15 cellular contexts compared by ENCODE assay signal in genomic region chr2:95329891-95330822, GRCh38. TPM values are rescaled to one million over a fixed set of nuclear protein-coding genes. Genes with fewer than 3 reads are reported as not detected.
DNase-seq lines count a peak whose midpoint lies in the region; ATAC-seq and TF ChIP-seq lines count a peak whose summit lies in the region.
"Had no signal": no experiment of that assay in that cellular context is flagged by ENCODE, and none has a peak within 500 bp of the region (broad histone marks: within the 10 kb centered on the region; RNA-seq: fewer than 3 reads in every experiment).

No MANE protein-coding gene starts in this region.

- ATAC-seq in heart left ventricle: peak; percentile 40 to 76 (median 68)
- no peak for ATAC-seq in HG02763 (IDR thresholded peaks at IDR 0.05; ENCODE audit: unreplicated experiment)
- ATAC-seq in esophagus mucosa: no peak
- ATAC-seq: gastroesophageal sphincter had no signal

- TF ChIP-seq CTCF in heart left ventricle (IDR thresholded peaks at IDR 0.05) (no peak), right atrium auricular region (IDR thresholded peaks at IDR 0.05) (no peak)

- 72 to 89% (median 73%) methylated on average over 11 to 23 of the region's 23 CpGs for WGBS in heart left ventricle, 4 donors

- H3K4me1 ChIP-seq in heart left ventricle (no peaks in the 10 kb centered on the region), right atrium auricular region (no peaks in the 10 kb centered on the region)

- H3K27me3 ChIP-seq in heart left ventricle: no peaks in the 10 kb centered on the region
- H3K27me3 ChIP-seq in right atrium auricular region: no peaks in the 10 kb centered on the region
- H3K27me3 ChIP-seq: gastroesophageal sphincter, SJCRH30, suprapubic skin had no signal

- no peaks in the 10 kb centered on the region for H3K36me3 ChIP-seq in heart left ventricle
- H3K36me3 ChIP-seq in right atrium auricular region: no peaks in the 10 kb centered on the region
- H3K36me3 ChIP-seq: gastroesophageal sphincter, SJCRH30, suprapubic skin had no signal

- no peak for TF ChIP-seq POLR2A in heart left ventricle (IDR thresholded peaks at IDR 0.05)

- H3K27ac ChIP-seq in heart left ventricle: no peak overlapping the region
- no peak overlapping the region for H3K27ac ChIP-seq in right atrium auricular region
- H3K27ac ChIP-seq: gastroesophageal sphincter, SJCRH30, suprapubic skin had no signal

- intact Hi-C loops in heart left ventricle (cut with DNase I): no loop called here

- H3K4me3 ChIP-seq in heart left ventricle (no peak overlapping the region), right atrium auricular region (no peak overlapping the region)
- H3K4me3 ChIP-seq: gastroesophageal sphincter, SJCRH30, suprapubic skin had no signal

- peak in 2 of 5 donors; percentile 52 to 61 for DNase-seq in heart left ventricle
- no peak for DNase-seq in right atrium auricular region (ENCODE audit: low spot score)
- DNase-seq in astrocyte of the hippocampus (ENCODE audit: low read depth, low spot score): peak; percentile 34
- peak; percentile 49 for DNase-seq in kidney glomerular epithelial cell (lab: John Stamatoyannopoulos, UW)
- DNase-seq in COR-L47 (lab: John Stamatoyannopoulos, UW): no peak
- DNase-seq in stimulated activated CD4-positive, alpha-beta T cell treated with anti-CD3 and anti-CD28 coated beads, Interleukin-2, amount 100 ng/mL, for 48 hours: no peak
- DNase-seq: activated gamma-delta T cell treated with Interleukin-2 at 50 U/mL for 16 hours, NCI-H187 treated with DMSO at 0.1 percent for 48 hours, NCI-H748 treated with DMSO at 0.1 percent for 48 hours had no signal

- H3K9me3 ChIP-seq in heart left ventricle (no peaks in the 10 kb centered on the region), right atrium auricular region (no peaks in the 10 kb centered on the region)
- H3K9me3 ChIP-seq: gastroesophageal sphincter, SJCRH30, suprapubic skin had no signal

RNA-seq across cellular contexts. Expression of gene KCNIP3, which starts 33.0 kb away (rescaled TPM):
- total RNA-seq in heart left ventricle (1 to 10 TPM; 2.7 to 8.3 (median 4.0) TPM), right atrium auricular region (1 to 10 TPM; 4.0 to 5.9 TPM), esophagus mucosa (0.96 TPM)
- 1 to 10 TPM; 2.7 to 4.3 TPM for polyA plus RNA-seq in heart left ventricle
- total RNA-seq: activated CD8-positive, alpha-beta memory T cell treated with anti-CD3 and anti-CD28 coated beads for 36 hours; SJCRH30 had no signal

RNA-seq across cellular contexts. Expression of gene PROM2, which starts 55.9 kb away (rescaled TPM):
- total RNA-seq in heart left ventricle (1 to 10 TPM in 5 of 9 donors, under 1 TPM in 4; 0.36 to 1.9 (median 1.1) TPM), right atrium auricular region (under 1 TPM; 0.11 to 0.35 TPM), esophagus mucosa (100 TPM)
- 1 to 10 TPM in 1 of 2 donors, under 1 TPM in 1; 0.35 to 1.4 TPM for polyA plus RNA-seq in heart left ventricle

Comparison
In these comparisons a context has a peak if more than half of its experiments do, and no peak if none do; other contexts are left out.
1. ATAC-seq: peak in heart left ventricle (4 of 4); none in HG02763 (single experiment) and esophagus mucosa (single experiment).
2. DNase-seq: peak in astrocyte of the hippocampus (single experiment) and kidney glomerular epithelial cell (single experiment); none in right atrium auricular region (single experiment), COR-L47 (single experiment) and stimulated activated CD4-positive, alpha-beta T cell treated with anti-CD3 and anti-CD28 coated beads, Interleukin-2, amount 100 ng/mL, for 48 hours (0 of 2).
3. RNA of gene PROM2, which starts 55.9 kb away (total RNA-seq): 100 TPM in esophagus mucosa (single experiment); 0.36 to 1.9 TPM in heart left ventricle and 0.11 to 0.35 TPM in right atrium auricular region; every median in the first group is over 10 times any median in the second.